In the genomic region with DNA sequence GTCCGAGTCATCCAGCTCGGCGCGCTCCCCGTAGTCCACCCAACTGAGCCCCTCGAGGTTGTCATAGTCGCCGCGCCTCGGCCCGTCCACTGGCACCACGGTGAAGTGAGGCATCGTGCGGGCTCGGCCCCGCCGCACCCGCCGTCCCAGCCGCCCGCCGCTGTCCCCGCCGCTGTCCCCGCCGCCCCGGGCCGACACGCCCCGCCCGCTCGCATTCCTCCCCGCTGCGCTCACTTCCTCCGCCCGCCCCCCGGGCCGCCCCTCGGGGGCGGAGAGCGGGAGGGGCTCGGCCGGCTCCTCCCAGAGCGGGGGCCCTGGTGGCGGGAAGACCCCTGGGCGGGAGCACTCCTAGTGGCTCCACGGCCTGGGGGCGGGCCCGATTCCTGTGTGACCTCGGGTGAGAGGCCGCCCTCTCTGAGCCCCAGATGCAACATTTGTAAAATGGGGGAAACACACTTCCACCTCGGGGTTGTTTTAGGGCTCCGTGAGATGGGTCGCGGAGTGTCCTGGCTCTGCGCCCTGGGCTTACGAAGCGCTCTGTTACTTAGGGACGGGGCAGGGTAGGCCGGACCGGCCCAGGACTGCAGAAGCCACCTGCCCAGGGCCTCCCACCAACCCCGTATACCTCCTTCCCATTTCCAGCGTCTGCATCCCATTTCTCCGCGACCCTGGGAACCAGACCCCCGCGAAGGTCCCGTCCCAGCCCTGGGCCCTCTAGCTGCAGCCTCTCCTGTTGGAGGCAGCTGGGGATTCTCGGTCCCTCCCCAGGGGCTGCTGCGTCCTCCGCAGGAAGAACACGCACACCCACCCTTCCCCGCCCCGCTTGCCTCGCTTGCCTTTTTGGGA, we compare ENCODE assay signal across 8 cellular contexts. TPM values are rescaled to one million over a fixed set of nuclear protein-coding genes. Genes with fewer than 3 reads are reported as not detected.
DNase-seq lines count a peak whose midpoint lies in the region; ATAC-seq lines count a peak whose summit lies in the region.

A gene (minus strand): TSS at position 198 of the 846 bp plus-strand sequence. CDS start 84 bp downstream, at position 114.

- no peaks in the 10 kb centered on the region for H3K27me3 Mint-ChIP-seq in effector memory CD8-positive, alpha-beta T cell

- no peaks in the 10 kb centered on the region for H3K9me3 ChIP-seq in mesenchymal stem cell (ENCODE audit: control insufficient read depth, low read length)

- H3K23ac ChIP-seq in mesenchymal stem cell (ENCODE audit: low read length in 2 of 2) = peak within 1 kb of the TSS; percentile 72 to 94

- H2BK120ac ChIP-seq in mesenchymal stem cell (ENCODE audit: low read depth, low read length) = peak within 1 kb of the TSS; percentile 87

- H3K4me1 ChIP-seq in mesenchymal stem cell (ENCODE audit: control insufficient read depth, insufficient read depth, low read depth, low read length) = peaks cover 33% of the 10 kb centered on the region

- peaks cover 9% of the 10 kb centered on the region for H3K79me1 ChIP-seq in mesenchymal stem cell (replicated peaks; ENCODE audit: low read length, poor library complexity, severe bottlenecking)

- peak within 1 kb of the TSS; percentile 96 for H4K8ac ChIP-seq in mesenchymal stem cell (ENCODE audit: low read length)

- no peaks in the 10 kb centered on the region for H3K9me3 Mint-ChIP-seq in effector memory CD8-positive, alpha-beta T cell

- peak within 1 kb of the TSS; percentile 85 to 90 for H3K4me3 ChIP-seq in mesenchymal stem cell (ENCODE audit: insufficient read depth in 1 of 2, low read depth in 1 of 2, low read length in 2 of 2)

- peak within 1 kb of the TSS; percentile 14 to 60 for H2BK12ac ChIP-seq in mesenchymal stem cell (ENCODE audit: low read length in 2 of 2)

- peak within 1 kb of the TSS; percentile 92 for H3K9ac ChIP-seq in mesenchymal stem cell (ENCODE audit: low read length)

- WGBS in mesenchymal stem cell = 4% methylated on average over 71 of the region's 75 CpGs

- H2AFZ ChIP-seq in mesenchymal stem cell (ENCODE audit: low read depth, low read length) = peak within 1 kb of the TSS; percentile 75

- peak within 1 kb of the TSS; percentile 79 for H3K27ac ChIP-seq in mesenchymal stem cell (ENCODE audit: low read length, poor library complexity, severe bottlenecking)

- H3K36me3 ChIP-seq in mesenchymal stem cell (ENCODE audit: control insufficient read depth in 1 of 2, insufficient read depth in 2 of 2, low read depth in 1 of 2, low read length in 2 of 2) = peaks cover 12 to 21% of the 10 kb centered on the region in 2 experiments

- H3K4me3 Mint-ChIP-seq in effector memory CD8-positive, alpha-beta T cell = peak within 1 kb of the TSS; percentile 91 to 92

- H3K4ac ChIP-seq in mesenchymal stem cell (ENCODE audit: low read depth in 1 of 2, low read length in 2 of 2) = peak within 1 kb of the TSS; percentile 95 to 98

- peak within 1 kb of the TSS; percentile 92 to 93 for H3K27ac Mint-ChIP-seq in effector memory CD8-positive, alpha-beta T cell

- H3K4me1 Mint-ChIP-seq in effector memory CD8-positive, alpha-beta T cell (ENCODE audit: low read depth in 2 of 2) = peaks cover 19 to 23% of the 10 kb centered on the region in 2 donors

- H2BK15ac ChIP-seq in mesenchymal stem cell (ENCODE audit: low read depth, poor library complexity, severe bottlenecking) = peak within 1 kb of the TSS; percentile 95

- H3K27me3 ChIP-seq in mesenchymal stem cell (ENCODE audit: control insufficient read depth in 1 of 2, insufficient read depth in 1 of 2, low read length in 2 of 2) = no peaks in the 10 kb centered on the region

- H3K14ac ChIP-seq in mesenchymal stem cell (ENCODE audit: low read length in 2 of 2) = peak within 1 kb of the TSS in 1 of 2 experiments; percentile 99

- ATAC-seq in HG03025 (IDR thresholded peaks at IDR 0.05; ENCODE audit: low FRiP score, unreplicated experiment) = peak; percentile 62
- ATAC-seq in effector memory CD8-positive, alpha-beta T cell (replicated peaks) = peak; percentile 86

- peak within 1 kb of the TSS; percentile 60 for H2AK5ac ChIP-seq in mesenchymal stem cell (ENCODE audit: low read length, severe bottlenecking)

- H3K4me2 ChIP-seq in mesenchymal stem cell (ENCODE audit: low read length, poor library complexity, severe bottlenecking) = peak within 1 kb of the TSS; percentile 64

- H3K36me3 Mint-ChIP-seq in effector memory CD8-positive, alpha-beta T cell (ENCODE audit: insufficient read depth) = no peaks in the 10 kb centered on the region

- H3K18ac ChIP-seq in mesenchymal stem cell (ENCODE audit: low read depth in 1 of 2, low read length in 2 of 2) = peak within 1 kb of the TSS; percentile 97 to 98

- H4K91ac ChIP-seq in mesenchymal stem cell (ENCODE audit: low read length) = peak within 1 kb of the TSS; percentile 98

- DNase-seq in NCI-H345 (lab: John Stamatoyannopoulos, UW) = peak; percentile 65
- no peak for DNase-seq in NCI-H345 treated with DMSO at 0.1 percent for 48 hours (lab: John Stamatoyannopoulos, UW; ENCODE audit: unreplicated experiment)
- DNase-seq in NCI-H82 treated with DMSO at 0.1 percent for 48 hours (lab: John Stamatoyannopoulos, UW; ENCODE audit: unreplicated experiment) = peak; percentile 3
- DNase-seq in activated CD8-positive, alpha-beta memory T cell treated with anti-CD3 and anti-CD28 coated beads for 4 hours (ENCODE audit: low read depth in 2 of 2) = peak; percentile 63 to 73
- DNase-seq in effector memory CD8-positive, alpha-beta T cell = peak; percentile 83 to 86 (median 84)
- peak; percentile 85 for DNase-seq in mesenchymal stem cell
- DNase-seq in stimulated activated CD8-positive, alpha-beta memory T cell treated with anti-CD3 and anti-CD28 coated beads, Interleukin-12 subunit alpha, Interleukin-12 subunit beta, amount 100 ng/mL, for 4 hours (ENCODE audit: low read depth) = peak; percentile 76

- peak within 1 kb of the TSS; percentile 96 for H2BK5ac ChIP-seq in mesenchymal stem cell (ENCODE audit: low read depth, low read length, poor library complexity, severe bottlenecking)

RNA-seq across cellular contexts. Expression of the gene that starts here (rescaled TPM):
- 43.9 TPM for polyA plus RNA-seq in mesenchymal stem cell (2013, experiment 1 of 2)
- 45.1 TPM for polyA plus RNA-seq in mesenchymal stem cell (2013, experiment 2 of 2)
